In the genomic region with DNA sequence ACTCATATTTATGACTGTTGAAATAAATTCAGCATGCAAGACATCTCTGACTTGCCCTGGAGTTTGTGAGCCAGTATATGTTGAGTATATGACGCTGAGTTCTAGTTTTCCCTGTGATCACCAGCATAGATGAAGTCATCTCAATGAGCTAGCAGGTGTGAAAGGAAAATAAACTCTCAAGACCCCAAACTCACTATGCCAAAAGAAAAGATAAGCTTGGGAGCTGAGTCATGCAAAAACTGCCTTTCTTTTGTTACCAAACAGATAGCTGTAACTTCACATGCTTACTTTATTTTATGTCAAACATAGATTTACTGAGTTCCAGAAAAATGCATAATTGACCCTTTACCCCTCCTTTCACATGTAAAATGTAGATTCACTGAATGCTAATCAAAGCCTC, we compare ENCODE assay signal across 1 cellular context.
TF ChIP-seq lines count a peak whose summit lies in the region.

No MANE protein-coding gene starts in this region.

TF ChIP-seq in K562, 482 proteins besides CTCF, POLR2A, EP300 and RAD21 (continued from another document):
- TF ChIP-seq CREB1 (IDR thresholded peaks at IDR 0.05) (peak; percentile 17; the same call in 1 of the 2 replicates), CREB1 (CRISPR knock-in tag; IDR thresholded peaks at IDR 0.05) (no peak), CBX5 (IDR thresholded peaks at IDR 0.05; ENCODE audit: borderline replicate concordance, low read depth) (no peak), SOX6 (IDR thresholded peaks at IDR 0.05) (peak; percentile 62), FUS (optimal IDR thresholded peaks at IDR 0.05; ENCODE audit: low read depth, low read length) (no peak), ZNF212 (CRISPR knock-in tag; IDR thresholded peaks at IDR 0.05) (no peak), DPF2 (IDR thresholded peaks at IDR 0.05) (peak; percentile 72), SNIP1 (IDR thresholded peaks at IDR 0.05; ENCODE audit: low read depth) (no peak), EHMT2 (IDR thresholded peaks at IDR 0.05) (no peak), ZNF316 (IDR thresholded peaks at IDR 0.05) (peak; percentile 88), C11orf30 (IDR thresholded peaks at IDR 0.05; ENCODE audit: low read depth) (peak; percentile 86), MAFF (IDR thresholded peaks at IDR 0.05; ENCODE audit: low read length) (peak; percentile 45; the same call in 1 of the 2 replicates), MAFG (tag; conservative IDR thresholded peaks at IDR 0.05) (peak; percentile 66), SMAD4 (CRISPR knock-in tag; conservative IDR thresholded peaks at IDR 0.05) (no peak), DACH1 (IDR thresholded peaks at IDR 0.05; ENCODE audit: partially characterized antibody) (no peak), ZNF232 (CRISPR knock-in tag; IDR thresholded peaks at IDR 0.05) (peak; percentile 94; the same call in 1 of the 2 replicates), ZNF311 (CRISPR knock-in tag; IDR thresholded peaks at IDR 0.05) (no peak), ZNF140 (CRISPR knock-in tag; IDR thresholded peaks at IDR 0.05) (no peak), ESRRA (IDR thresholded peaks at IDR 0.05; ENCODE audit: borderline replicate concordance, low read depth) (no peak), FOSL1 (tag; conservative IDR thresholded peaks at IDR 0.05) (0 out of 2 replicates have a peak, but pooled peaks have one; percentile 46), CBX3 (IDR thresholded peaks at IDR 0.05; ENCODE audit: borderline replicate concordance in 1 of 2, low read length in 2 of 2) (no peak), ILK (tag; IDR thresholded peaks at IDR 0.05; ENCODE audit: borderline replicate concordance, low read depth) (no peak), CBFA2T3 (IDR thresholded peaks at IDR 0.05) (peak; percentile 56), ZBTB7A (IDR thresholded peaks at IDR 0.05; ENCODE audit: borderline replicate concordance, control insufficient read depth, low read depth, low read length) (no peak), MCM3 (IDR thresholded peaks at IDR 0.05) (no peak), ZNF124 (CRISPR knock-in tag; IDR thresholded peaks at IDR 0.05) (no peak), NFE2 (IDR thresholded peaks at IDR 0.05; ENCODE audit: low read depth) (peak; percentile 80), CCNT2 (IDR thresholded peaks at IDR 0.05; ENCODE audit: borderline replicate concordance, extremely low read depth, insufficient read length, low read depth, low read length) (no peak), FOXJ3 (CRISPR knock-in tag; IDR thresholded peaks at IDR 0.05) (no peak), ZNF384 (IDR thresholded peaks at IDR 0.05; ENCODE audit: low read depth, low read length) (peak; percentile 64; the same call in 1 of the 2 replicates)
- TF ChIP-seq, protein P1, sequence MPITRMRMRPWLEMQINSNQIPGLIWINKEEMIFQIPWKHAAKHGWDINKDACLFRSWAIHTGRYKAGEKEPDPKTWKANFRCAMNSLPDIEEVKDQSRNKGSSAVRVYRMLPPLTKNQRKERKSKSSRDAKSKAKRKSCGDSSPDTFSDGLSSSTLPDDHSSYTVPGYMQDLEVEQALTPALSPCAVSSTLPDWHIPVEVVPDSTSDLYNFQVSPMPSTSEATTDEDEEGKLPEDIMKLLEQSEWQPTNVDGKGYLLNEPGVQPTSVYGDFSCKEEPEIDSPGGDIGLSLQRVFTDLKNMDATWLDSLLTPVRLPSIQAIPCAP (CRISPR knock-in tag; IDR thresholded peaks at IDR 0.05; ENCODE audit: borderline replicate concordance), result no peak
- TF ChIP-seq, protein P2, sequence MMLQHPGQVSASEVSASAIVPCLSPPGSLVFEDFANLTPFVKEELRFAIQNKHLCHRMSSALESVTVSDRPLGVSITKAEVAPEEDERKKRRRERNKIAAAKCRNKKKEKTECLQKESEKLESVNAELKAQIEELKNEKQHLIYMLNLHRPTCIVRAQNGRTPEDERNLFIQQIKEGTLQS (IDR thresholded peaks at IDR 0.05), result peak; percentile 79
- TF ChIP-seq, protein P2 (CRISPR knock-in tag; conservative IDR thresholded peaks at IDR 0.05), result no peak
